16 cellular contexts compared by ENCODE assay signal in genomic region chr14:95363468-95363954, GRCh38. TPM values are rescaled to one million over a fixed set of nuclear protein-coding genes. Genes with fewer than 3 reads are reported as not detected.
DNase-seq lines count a peak whose midpoint lies in the region; ATAC-seq and TF ChIP-seq lines count a peak whose summit lies in the region.
"Had no signal": no experiment of that assay in that cellular context is flagged by ENCODE, and none has a peak within 500 bp of the region (broad histone marks: within the 10 kb centered on the region; RNA-seq: fewer than 3 reads in every experiment).

No MANE protein-coding gene starts in this region.

- peak overlapping the region; percentile 63 for H3K4me2 ChIP-seq in BLaER1
- H3K4me2 ChIP-seq: PC-9 had no signal

- intact Hi-C loops in activated CD4-positive, alpha-beta T cell treated with anti-CD3 and anti-CD28 coated beads for 36 hours (cut with DNase I, micrococcal nuclease): loop anchor here in 1 of 2 experiments (5.0 kb wide), 1 partner anchor 206 kb away; the partner anchor contains the start of gene DICER1

- CTCF ChIA-PET in activated CD4-positive, alpha-beta T cell treated with anti-CD3 and anti-CD28 coated beads for 36 hours (lab: Charles Lee): no interaction called here

- H3K27ac Mint-ChIP-seq in mesothelial cell of epicardium: peak overlapping the region; percentile 75
- H3K27ac Mint-ChIP-seq in activated CD4-positive, alpha-beta T cell treated with anti-CD3 and anti-CD28 coated beads for 36 hours: no peak overlapping the region

- POLR2A ChIA-PET in activated CD4-positive, alpha-beta T cell treated with anti-CD3 and anti-CD28 coated beads for 36 hours (lab: Charles Lee): no interaction called here

- peaks cover 53% of the 10 kb centered on the region for H3K4me1 ChIP-seq in BLaER1
- H3K4me1 ChIP-seq: SJSA1 had no signal

- H3K4me3 Mint-ChIP-seq in mesothelial cell of epicardium: no peak overlapping the region
- H3K4me3 Mint-ChIP-seq in activated CD4-positive, alpha-beta T cell treated with anti-CD3 and anti-CD28 coated beads for 36 hours: no peak overlapping the region

- H3K27ac ChIP-seq in BLaER1: no peak overlapping the region
- H3K27ac ChIP-seq: PC-9, SJSA1 had no signal

- H3K4me3 ChIP-seq in BLaER1: no peak overlapping the region
- no peak overlapping the region for H3K4me3 ChIP-seq in GM12865 (ENCODE audit: low read depth, low read length)
- H3K4me3 ChIP-seq: PC-9, SJSA1 had no signal

- DNase-seq in GM12865 (ENCODE audit: low read depth) (peak; percentile 16), mesothelial cell of epicardium (ENCODE audit: low spot score in 2 of 2, unreplicated experiment in 2 of 2) (no peak), NCI-H2081 treated with DMSO at 0.1 percent for 48 hours (lab: John Stamatoyannopoulos, UW) (no peak), pons (ENCODE audit: low spot score) (no peak)
- no peak for DNase-seq in activated CD4-positive, alpha-beta T cell treated with anti-CD3 and anti-CD28 coated beads for 36 hours
- DNase-seq: COR-L47, H7, NCI-H1417 treated with DMSO at 0.1 percent for 48 hours, NCI-H2029, NCI-H2171 treated with DMSO at 0.1 percent for 48 hours, NCI-H82, PC-9 had no signal

- H3K27me3 Mint-ChIP-seq in mesothelial cell of epicardium (ENCODE audit: low read depth): peaks cover 11% of the 10 kb centered on the region
- peaks cover 40% of the 10 kb centered on the region for H3K27me3 Mint-ChIP-seq in activated CD4-positive, alpha-beta T cell treated with anti-CD3 and anti-CD28 coated beads for 36 hours

- H3K9me3 ChIP-seq in BLaER1: no peaks in the 10 kb centered on the region
- H3K9me3 ChIP-seq: SJSA1 had no signal

- no peaks in the 10 kb centered on the region for H4K20me1 ChIP-seq in BLaER1

- H3K9me3 Mint-ChIP-seq in mesothelial cell of epicardium: no peaks in the 10 kb centered on the region
- H3K9me3 Mint-ChIP-seq in activated CD4-positive, alpha-beta T cell treated with anti-CD3 and anti-CD28 coated beads for 36 hours (ENCODE audit: low read depth): no peaks in the 10 kb centered on the region

- no peak for TF ChIP-seq CTCF in GM12865 (IDR thresholded peaks at IDR 0.05; ENCODE audit: insufficient read depth, low read depth, low read length, missing control alignments)
- TF ChIP-seq CTCF in mesothelial cell of epicardium (IDR thresholded peaks at IDR 0.05; ENCODE audit: unreplicated experiment): no peak

- peaks cover 33% of the 10 kb centered on the region for H3K27me3 ChIP-seq in BLaER1
- H3K27me3 ChIP-seq: SJSA1 had no signal

- H3K4me1 Mint-ChIP-seq in mesothelial cell of epicardium: peaks cover 34% of the 10 kb centered on the region
- H3K4me1 Mint-ChIP-seq in activated CD4-positive, alpha-beta T cell treated with anti-CD3 and anti-CD28 coated beads for 36 hours: no peaks in the 10 kb centered on the region

- H3K36me3 ChIP-seq in BLaER1: no peaks in the 10 kb centered on the region
- H3K36me3 ChIP-seq: SJSA1 had no signal

- ATAC-seq in HG02885 (IDR thresholded peaks at IDR 0.05; ENCODE audit: poor library complexity, unreplicated experiment): peak; percentile 45
- no peak for ATAC-seq in HG02571 (IDR thresholded peaks at IDR 0.05; ENCODE audit: unreplicated experiment)
- ATAC-seq in activated CD4-positive, alpha-beta T cell treated with anti-CD3 and anti-CD28 coated beads for 36 hours: no peak

- H3K9ac ChIP-seq in BLaER1: no peak overlapping the region

- no peaks in the 10 kb centered on the region for H3K36me3 Mint-ChIP-seq in mesothelial cell of epicardium
- no peaks in the 10 kb centered on the region for H3K36me3 Mint-ChIP-seq in activated CD4-positive, alpha-beta T cell treated with anti-CD3 and anti-CD28 coated beads for 36 hours (ENCODE audit: low read depth)

RNA-seq across cellular contexts. Expression of gene CLMN, which starts 43.8 kb away (rescaled TPM):
- 114 to 120 TPM (median 117 TPM) in 3 replicates for total RNA-seq in mesothelial cell of epicardium
- 1 to 10 TPM in 1 of 2 experiments, under 1 TPM in 1; 0.75 to 1.5 TPM for total RNA-seq in activated CD4-positive, alpha-beta T cell treated with anti-CD3 and anti-CD28 coated beads for 36 hours

Comparison
In these comparisons a context has a peak if more than half of its experiments do, and no peak if none do; other contexts are left out.
1. RNA of gene CLMN, which starts 43.8 kb away (total RNA-seq): 114 to 120 TPM in mesothelial cell of epicardium; 0.75 to 1.5 TPM in activated CD4-positive, alpha-beta T cell treated with anti-CD3 and anti-CD28 coated beads for 36 hours; every median in the first group is over 10 times any median in the second.